Comparison of ENCODE assay signal across 13 cellular contexts in the genomic region with DNA sequence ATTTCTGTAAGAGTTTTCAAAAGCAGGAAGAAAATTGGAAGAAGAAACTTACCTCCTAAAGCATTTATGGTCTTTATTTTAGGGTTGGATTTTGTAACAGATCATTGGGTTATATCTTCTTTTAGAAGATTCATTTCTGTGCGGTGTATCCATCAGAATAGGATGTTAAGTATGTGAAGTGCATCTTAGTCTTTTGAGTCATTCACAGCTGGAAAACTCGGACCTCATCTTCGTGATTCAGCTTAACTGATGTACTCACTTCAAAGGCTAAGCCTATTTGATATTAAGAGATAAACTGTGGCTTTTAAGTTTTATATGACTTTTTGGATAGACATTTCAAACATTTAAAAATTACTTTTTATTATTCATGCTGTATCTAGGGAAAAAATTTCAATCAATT. TPM values are rescaled to one million over a fixed set of nuclear protein-coding genes. Genes with fewer than 3 reads are reported as not detected.
DNase-seq lines count a peak whose midpoint lies in the region; ATAC-seq, FAIRE-seq and TF ChIP-seq lines count a peak whose summit lies in the region.
"Had no signal": no experiment of that assay in that cellular context is flagged by ENCODE, and none has a peak within 500 bp of the region (broad histone marks: within the 10 kb centered on the region; RNA-seq: fewer than 3 reads in every experiment).

No MANE protein-coding gene starts in this region.

- H3K9me3 Mint-ChIP-seq in GM23338: no peaks in the 10 kb centered on the region
- H3K9me3 Mint-ChIP-seq: activated T-cell treated with anti-CD3 and anti-CD28 coated beads, Interleukin-2, amount 50 U/mL, for 4 hours; central memory CD8-positive, alpha-beta T cell had no signal

- peaks cover 11% of the 10 kb centered on the region for H3K4me1 Mint-ChIP-seq in GM23338
- H3K4me1 Mint-ChIP-seq: central memory CD8-positive, alpha-beta T cell had no signal

- H3K27ac Mint-ChIP-seq in GM23338: no peak overlapping the region

- H3K4me2 ChIP-seq in GM23338: 0 out of 2 replicates have a peak overlapping the region, but pooled peaks have one; percentile 7
- H3K4me2 ChIP-seq in skeletal muscle satellite cell (ENCODE audit: low read length): peak overlapping the region; percentile 79

- no peak overlapping the region for H3K4me3 Mint-ChIP-seq in GM23338
- H3K4me3 Mint-ChIP-seq: activated T-cell treated with anti-CD3 and anti-CD28 coated beads, Interleukin-2, amount 50 U/mL, for 4 hours; central memory CD8-positive, alpha-beta T cell had no signal

- H3K9me3 ChIP-seq in skeletal muscle satellite cell (replicated peaks; ENCODE audit: low read length): no peaks in the 10 kb centered on the region

- H3K79me2 ChIP-seq in GM23338 (replicated peaks; ENCODE audit: insufficient read depth): no peaks in the 10 kb centered on the region

- H3K9me2 ChIP-seq in GM23338 (ENCODE audit: insufficient read depth): no peaks in the 10 kb centered on the region

- H3F3A ChIP-seq in GM23338 (replicated peaks; ENCODE audit: low read depth): no peaks in the 10 kb centered on the region

- H4K20me1 ChIP-seq in GM23338 (replicated peaks; ENCODE audit: insufficient read depth): no peaks in the 10 kb centered on the region

- intact Hi-C loops in left colon (cut with DNase I, micrococcal nuclease): no loop called here

- H3K27me3 ChIP-seq in GM23338 (ENCODE audit: insufficient read depth): no peaks in the 10 kb centered on the region
- no peaks in the 10 kb centered on the region for H3K27me3 ChIP-seq in skeletal muscle satellite cell (ENCODE audit: control insufficient read depth, insufficient read depth, low read length)

- FAIRE-seq in GM19239 (lab: Jason Lieb, UNC): no peak

- no peak for DNase-seq in GM23338 (ENCODE audit: low spot score)
- peak; percentile 79 for DNase-seq in fibroblast of peridontal ligament (ENCODE audit: extremely low read depth)
- no peak for DNase-seq in left colon
- DNase-seq in NCI-H146 treated with DMSO at 0.1 percent for 48 hours (lab: John Stamatoyannopoulos, UW; ENCODE audit: unreplicated experiment): no peak
- DNase-seq in GM19239 (ENCODE audit: insufficient read length, low spot score): no peak
- DNase-seq in UCSD-AML1 (lab: John Stamatoyannopoulos, UW; ENCODE audit: unreplicated experiment): no peak
- DNase-seq: activated T-cell treated with anti-CD3 and anti-CD28 coated beads, Interleukin-2, amount 50 U/mL, for 4 hours; NCI-H526 treated with DMSO at 0.1 percent for 48 hours; substantia nigra had no signal

- 0 out of 2 replicates have a peak, but pooled peaks cover 7% of the 10 kb centered on the region for H3K4me1 ChIP-seq in GM23338 (ENCODE audit: insufficient read depth)
- peaks cover 64% of the 10 kb centered on the region for H3K4me1 ChIP-seq in skeletal muscle satellite cell (ENCODE audit: control insufficient read depth, insufficient read depth, low read length)

- peaks cover 2% of the 10 kb centered on the region for H3K27me3 Mint-ChIP-seq in GM23338 (ENCODE audit: insufficient read depth, low read depth, poor library complexity)

- no peak overlapping the region for H3K27ac ChIP-seq in GM23338 (ENCODE audit: low read depth)
- H3K27ac ChIP-seq: SK-N-MC had no signal

- peak overlapping the region; percentile 95 for H3K9ac ChIP-seq in skeletal muscle satellite cell (ENCODE audit: low read depth, low read length)

- H2AFZ ChIP-seq in GM23338: no peak overlapping the region

- TF ChIP-seq CTCF in GM23338 (conservative IDR thresholded peaks at IDR 0.05; ENCODE audit: low read depth in 2 of 2): no peak

- H3K36me3 ChIP-seq in GM23338 (ENCODE audit: insufficient read depth) (no peaks in the 10 kb centered on the region), skeletal muscle satellite cell (ENCODE audit: insufficient read depth, low read length) (no peaks in the 10 kb centered on the region)

- ATAC-seq in GM23338: no peak
- peak; percentile 74 for ATAC-seq in SK-N-SH treated with all-trans-retinoic acid at 6 μM for 48 hours
- no peak for ATAC-seq in left colon
- ATAC-seq: activated T-cell treated with anti-CD3 and anti-CD28 coated beads, Interleukin-2, amount 50 U/mL, for 4 hours had no signal

- no peaks in the 10 kb centered on the region for H3K36me3 Mint-ChIP-seq in GM23338 (ENCODE audit: low read depth)

- no peak overlapping the region for H3K4me3 ChIP-seq in GM23338
- peak overlapping the region; percentile 57 for H3K4me3 ChIP-seq in skeletal muscle satellite cell (ENCODE audit: low read length)
- H3K4me3 ChIP-seq: SK-N-MC had no signal

TF ChIP-seq in GM23338, 12 proteins besides CTCF, POLR2A, EP300 and RAD21 (continues in another document):
- TF ChIP-seq, protein P1, sequence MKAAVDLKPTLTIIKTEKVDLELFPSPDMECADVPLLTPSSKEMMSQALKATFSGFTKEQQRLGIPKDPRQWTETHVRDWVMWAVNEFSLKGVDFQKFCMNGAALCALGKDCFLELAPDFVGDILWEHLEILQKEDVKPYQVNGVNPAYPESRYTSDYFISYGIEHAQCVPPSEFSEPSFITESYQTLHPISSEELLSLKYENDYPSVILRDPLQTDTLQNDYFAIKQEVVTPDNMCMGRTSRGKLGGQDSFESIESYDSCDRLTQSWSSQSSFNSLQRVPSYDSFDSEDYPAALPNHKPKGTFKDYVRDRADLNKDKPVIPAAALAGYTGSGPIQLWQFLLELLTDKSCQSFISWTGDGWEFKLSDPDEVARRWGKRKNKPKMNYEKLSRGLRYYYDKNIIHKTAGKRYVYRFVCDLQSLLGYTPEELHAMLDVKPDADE (IDR thresholded peaks at IDR 0.05): no peak
- TF ChIP-seq CREB1 (CRISPR knock-in tag; IDR thresholded peaks at IDR 0.05; ENCODE audit: low read depth) (no peak), EZH2phosphoT487 (IDR thresholded peaks at IDR 0.05; ENCODE audit: unreplicated experiment) (no peak), STAT1 (IDR thresholded peaks at IDR 0.05; ENCODE audit: unreplicated experiment) (no peak), ZNF114 (CRISPR knock-in tag; IDR thresholded peaks at IDR 0.05) (no peak), NANOG (IDR thresholded peaks at IDR 0.05; ENCODE audit: borderline replicate concordance) (no peak), JUNB (IDR thresholded peaks at IDR 0.05; ENCODE audit: unreplicated experiment) (no peak), EZH2 (IDR thresholded peaks at IDR 0.05; ENCODE audit: low read depth, unreplicated experiment) (no peak)

TF ChIP-seq in SK-N-SH treated with all-trans-retinoic acid at 6 μM for 48 hours, 23 proteins besides CTCF, POLR2A, EP300 and RAD21:
- TF ChIP-seq, protein P2, sequence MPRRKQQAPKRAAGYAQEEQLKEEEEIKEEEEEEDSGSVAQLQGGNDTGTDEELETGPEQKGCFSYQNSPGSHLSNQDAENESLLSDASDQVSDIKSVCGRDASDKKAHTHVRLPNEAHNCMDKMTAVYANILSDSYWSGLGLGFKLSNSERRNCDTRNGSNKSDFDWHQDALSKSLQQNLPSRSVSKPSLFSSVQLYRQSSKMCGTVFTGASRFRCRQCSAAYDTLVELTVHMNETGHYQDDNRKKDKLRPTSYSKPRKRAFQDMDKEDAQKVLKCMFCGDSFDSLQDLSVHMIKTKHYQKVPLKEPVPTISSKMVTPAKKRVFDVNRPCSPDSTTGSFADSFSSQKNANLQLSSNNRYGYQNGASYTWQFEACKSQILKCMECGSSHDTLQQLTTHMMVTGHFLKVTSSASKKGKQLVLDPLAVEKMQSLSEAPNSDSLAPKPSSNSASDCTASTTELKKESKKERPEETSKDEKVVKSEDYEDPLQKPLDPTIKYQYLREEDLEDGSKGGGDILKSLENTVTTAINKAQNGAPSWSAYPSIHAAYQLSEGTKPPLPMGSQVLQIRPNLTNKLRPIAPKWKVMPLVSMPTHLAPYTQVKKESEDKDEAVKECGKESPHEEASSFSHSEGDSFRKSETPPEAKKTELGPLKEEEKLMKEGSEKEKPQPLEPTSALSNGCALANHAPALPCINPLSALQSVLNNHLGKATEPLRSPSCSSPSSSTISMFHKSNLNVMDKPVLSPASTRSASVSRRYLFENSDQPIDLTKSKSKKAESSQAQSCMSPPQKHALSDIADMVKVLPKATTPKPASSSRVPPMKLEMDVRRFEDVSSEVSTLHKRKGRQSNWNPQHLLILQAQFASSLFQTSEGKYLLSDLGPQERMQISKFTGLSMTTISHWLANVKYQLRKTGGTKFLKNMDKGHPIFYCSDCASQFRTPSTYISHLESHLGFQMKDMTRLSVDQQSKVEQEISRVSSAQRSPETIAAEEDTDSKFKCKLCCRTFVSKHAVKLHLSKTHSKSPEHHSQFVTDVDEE (CRISPR knock-in tag; IDR thresholded peaks at IDR 0.05): no peak
- TF ChIP-seq CSDC2 (CRISPR knock-in tag; IDR thresholded peaks at IDR 0.05) (no peak), ISL1 (CRISPR knock-in tag; IDR thresholded peaks at IDR 0.05) (no peak), ZNF565 (CRISPR knock-in tag; conservative IDR thresholded peaks at IDR 0.05; ENCODE audit: low read depth) (no peak)

RNA-seq across cellular contexts. Expression of gene GIPC2, which starts 56.3 kb away (rescaled TPM):
- 1.5 and 2.7 TPM in 2 replicates for total RNA-seq in GM23338 (2014; rRNA removed; shearing (Covaris generic))
- 1.2 and 2.6 TPM in 2 replicates for polyA plus RNA-seq in GM23338 (2016; fragmentation: Nextera tagmentation; extraction: Ambion mirVana)
- total RNA-seq in skeletal muscle satellite cell (2012; rRNA removed): 0.25 and 0.66 TPM in 2 replicates
- total RNA-seq in left colon: 10 to 100 TPM; 30.5 to 32.4 TPM
